Comparison of ENCODE assay signal across 8 cellular contexts in genomic region chr19:51108066-51108804, GRCh38. TPM values are rescaled to one million over a fixed set of nuclear protein-coding genes. Genes with fewer than 3 reads are reported as not detected.
A peak's percentile ranks its signal among the peaks of the same experiment; 100 is the strongest.
DNase-seq lines count a peak whose midpoint lies in the region; ATAC-seq and TF ChIP-seq lines count a peak whose summit lies in the region.

Gene CTU1 (minus strand): TSS chr19:51108409. CDS start chr19:51104569, 3,840 bp downstream.

- H3K27ac ChIP-seq in ascending aorta (peak within 1 kb of the TSS; percentile 37 to 45), right atrium auricular region (peak within 1 kb of the TSS; percentile 56 to 70), psoas muscle (peak within 1 kb of the TSS; percentile 75), uterus (peak within 1 kb of the TSS; percentile 61 to 71)

- peaks cover 5 to 12% of the 10 kb centered on the region in 2 donors for H3K36me3 ChIP-seq in ascending aorta
- H3K36me3 ChIP-seq in right atrium auricular region: peaks cover 7% of the 10 kb centered on the region
- peaks cover 7 to 17% of the 10 kb centered on the region in 2 donors for H3K36me3 ChIP-seq in psoas muscle (ENCODE audit: insufficient read depth in 1 of 2, low read depth in 1 of 2)
- no peaks in the 10 kb centered on the region for H3K36me3 ChIP-seq in uterus

- intact Hi-C loops in ascending aorta (cut with DNase I): loop anchor here (1.0 to 10.0 kb wide), 8 partner anchors 233 to 731 kb away; partner anchors contain the start of genes CLDND2, ETFB, JOSD2 and NR1H2
- intact Hi-C loops in psoas muscle (cut with DNase I): loop anchor here in 1 of 2 donors (10.0 kb wide), 1 partner anchor 293 kb away; no protein-coding TSS in a partner anchor
- intact Hi-C loops in uterus (cut with DNase I; ENCODE audit: low total_unique reads): no loop called here

- H3K9me3 ChIP-seq in ascending aorta (no peaks in the 10 kb centered on the region), right atrium auricular region (no peaks in the 10 kb centered on the region), psoas muscle (no peaks in the 10 kb centered on the region), uterus (no peaks in the 10 kb centered on the region)

- peak in 1 of 3 experiments; percentile 50 for TF ChIP-seq CTCF in ascending aorta (IDR thresholded peaks at IDR 0.05)
- no peak for TF ChIP-seq CTCF in right atrium auricular region (IDR thresholded peaks at IDR 0.05)
- TF ChIP-seq CTCF in psoas muscle (IDR thresholded peaks at IDR 0.05): no peak
- peak in 2 of 4 experiments; percentile 16 to 54 for TF ChIP-seq CTCF in uterus (IDR thresholded peaks at IDR 0.05)

- ATAC-seq in HG02885 (IDR thresholded peaks at IDR 0.05; ENCODE audit: poor library complexity, unreplicated experiment): peak; percentile 96
- peak; percentile 99 to 100 (median 99) for ATAC-seq in psoas muscle

- TF ChIP-seq POLR2A in GM15510 (IDR thresholded peaks at IDR 0.05; ENCODE audit: borderline replicate concordance, extremely low read depth, insufficient read length) (peak; percentile 75), uterus (IDR thresholded peaks at IDR 0.05) (peak; percentile 18 to 50)

- H3K4me1 ChIP-seq in ascending aorta (peaks cover 6 to 9% of the 10 kb centered on the region in 2 donors), right atrium auricular region (peaks cover 0 to 18% of the 10 kb centered on the region in 2 donors), psoas muscle (peaks cover 7% of the 10 kb centered on the region), uterus (peaks cover 7 to 8% of the 10 kb centered on the region in 2 donors)

- DNase-seq in NCI-H1694 treated with DMSO at 0.1 percent for 48 hours (lab: John Stamatoyannopoulos, UW): peak; percentile 98
- DNase-seq in T-helper 2 cell: peak; percentile 90 to 100 (median 98)
- peak; percentile 98 to 100 for DNase-seq in ascending aorta (ENCODE audit: low spot score in 2 of 2)
- peak; percentile 99 for DNase-seq in right atrium auricular region (ENCODE audit: low spot score)
- DNase-seq in psoas muscle: peak; percentile 98 to 99
- peak; percentile 98 to 99 for DNase-seq in uterus

- WGBS in psoas muscle, 3 donors: 0 to 1% (median 0%) methylated on average over 43 of the region's 43 CpGs

- H3K4me3 ChIP-seq in ascending aorta (peak within 1 kb of the TSS; percentile 69 to 74), right atrium auricular region (peak within 1 kb of the TSS; percentile 57 to 77), psoas muscle (peak within 1 kb of the TSS; percentile 85), uterus (peak within 1 kb of the TSS; percentile 75 to 97)

- H3K27me3 ChIP-seq in ascending aorta (no peaks in the 10 kb centered on the region), right atrium auricular region (no peaks in the 10 kb centered on the region), psoas muscle (ENCODE audit: insufficient read depth in 3 of 3, low read length in 2 of 3) (peaks cover 0 to 5% (median 0%) of the 10 kb centered on the region in 3 donors), uterus (no peaks in the 10 kb centered on the region)

RNA-seq across cellular contexts. Expression of gene CTU1, which starts in this region (rescaled TPM):
- 8.9 TPM for total RNA-seq in ascending aorta
- total RNA-seq in right atrium auricular region: 1 to 10 TPM; 4.8 to 7.7 TPM
- total RNA-seq in psoas muscle: 1 to 10 TPM; 4.9 to 9.1 (median 6.0) TPM
- polyA plus RNA-seq in psoas muscle: 1 to 10 TPM; 1.4 to 7.5 (median 2.1) TPM
- total RNA-seq in uterus: 10 to 100 TPM in 1 of 4 donors, 1 to 10 TPM in 2, not detected in 1; 7.8 to 27.7 (median 8.4) TPM

Comparison
In these comparisons a context has a peak if more than half of its experiments do, and no peak if none do; other contexts are left out.
1. Peak in every context shown above with its lines: DNase-seq, ATAC-seq, H3K4me3 ChIP-seq and H3K27ac ChIP-seq.